23 cellular contexts compared by ENCODE assay signal in genomic region chr3:48600711-48601621, GRCh38. TPM values are rescaled to one million over a fixed set of nuclear protein-coding genes. Genes with fewer than 3 reads are reported as not detected.
A peak's percentile ranks its signal among the peaks of the same experiment; 100 is the strongest.
DNase-seq lines count a peak whose midpoint lies in the region; ATAC-seq and TF ChIP-seq lines count a peak whose summit lies in the region.
"Had no signal": no experiment of that assay in that cellular context is flagged by ENCODE, and none has a peak within 500 bp of the region (broad histone marks: within the 10 kb centered on the region; RNA-seq: fewer than 3 reads in every experiment).

No MANE protein-coding gene starts in this region.

- TF ChIP-seq CTCF in HEK293 (tag by site-specific recombination; IDR thresholded peaks at IDR 0.05), result no peak
- TF ChIP-seq CTCF in breast epithelium (IDR thresholded peaks at IDR 0.05), result no peak
- no peak for TF ChIP-seq CTCF in osteoblast (IDR thresholded peaks at IDR 0.05; ENCODE audit: extremely low read depth, low read depth, low read length)
- TF ChIP-seq CTCF in testis (IDR thresholded peaks at IDR 0.05), result no peak

- intact Hi-C loops in breast epithelium (cut with DNase I; ENCODE audit: low total_unique reads) (no loop called here), testis (cut with DNase I; ENCODE audit: low total_unique reads) (no loop called here)

- H2AFZ ChIP-seq in osteoblast (ENCODE audit: low read length), result no peak overlapping the region
- H2AFZ ChIP-seq: parathyroid adenoma had no signal

- peaks cover 4% of the 10 kb centered on the region in 2 donors for H3K27me3 Mint-ChIP-seq in T-cell

- 92 to 100% methylated on average over 6 to 19 of the region's 19 CpGs for WGBS in testis, 2 donors

- CTCF ChIA-PET in HEK293 (lab: Yijun Ruan, JAX) (interaction anchor here (0.7 kb wide), 1 partner anchor 10 kb away, joined by 3 read pairs; no protein-coding TSS in a partner anchor), T-cell (lab: Charles Lee) (no interaction called here)

- peaks cover 38% of the 10 kb centered on the region for H3K36me3 Mint-ChIP-seq in T-cell

- no peak for ATAC-seq in T-cell (replicated peaks in 1 of 4)
- ATAC-seq: effector memory CD8-positive, alpha-beta T cell had no signal

- H3K4me3 Mint-ChIP-seq in T-cell, result no peak overlapping the region
- H3K4me3 Mint-ChIP-seq: activated naive CD8-positive, alpha-beta T cell treated with anti-CD3 and anti-CD28 coated beads, Interleukin-2, amount 10 ng/mL, durations not matched to agents 7 days and 5 days; CD14-positive monocyte; effector memory CD8-positive, alpha-beta T cell; naive B cell had no signal

- peaks cover 27% of the 10 kb centered on the region for H4K20me1 ChIP-seq in osteoblast (ENCODE audit: insufficient read depth, low read length)

- peaks cover 17% of the 10 kb centered on the region for H3K79me2 ChIP-seq in osteoblast (ENCODE audit: insufficient read depth, low read length)
- H3K79me2 ChIP-seq: parathyroid adenoma had no signal

- H3K9me3 ChIP-seq in HEK293 (ENCODE audit: control insufficient read depth, insufficient read depth, low read depth, low read length) (no peaks in the 10 kb centered on the region), breast epithelium (no peaks in the 10 kb centered on the region), osteoblast (ENCODE audit: low read depth, low read length) (no peaks in the 10 kb centered on the region), testis (no peaks in the 10 kb centered on the region)

- H3K4me1 ChIP-seq in HEK293 (ENCODE audit: control insufficient read depth, insufficient read depth, low read length) (no peaks in the 10 kb centered on the region; the same call in 1 of the 2 replicates), breast epithelium (peaks cover 10 to 14% of the 10 kb centered on the region in 2 donors), osteoblast (ENCODE audit: insufficient read depth, low read length) (peaks cover 24% of the 10 kb centered on the region), testis (peaks cover 24% of the 10 kb centered on the region)
- H3K4me1 ChIP-seq: parathyroid adenoma had no signal

- no peaks in the 10 kb centered on the region for H3K9me3 Mint-ChIP-seq in T-cell
- H3K9me3 Mint-ChIP-seq: activated naive CD8-positive, alpha-beta T cell treated with anti-CD3 and anti-CD28 coated beads, Interleukin-2, amount 10 ng/mL, durations not matched to agents 7 days and 5 days; effector memory CD8-positive, alpha-beta T cell; naive B cell had no signal

- no peak overlapping the region for H3K4me3 ChIP-seq in HEK293 (ENCODE audit: low read depth, low read length)
- H3K4me3 ChIP-seq in breast epithelium, result no peak overlapping the region
- no peak overlapping the region for H3K4me3 ChIP-seq in osteoblast (ENCODE audit: insufficient read depth, low read length)
- no peak overlapping the region for H3K4me3 ChIP-seq in testis

- H3K4me1 Mint-ChIP-seq in T-cell, result peaks cover 0 to 4% (median 0%) of the 10 kb centered on the region in 3 donors
- H3K4me1 Mint-ChIP-seq: activated naive CD8-positive, alpha-beta T cell treated with anti-CD3 and anti-CD28 coated beads, Interleukin-2, amount 10 ng/mL, durations not matched to agents 7 days and 5 days had no signal

- H3K27me3 ChIP-seq in breast epithelium, result no peaks in the 10 kb centered on the region
- no peaks in the 10 kb centered on the region for H3K27me3 ChIP-seq in osteoblast (ENCODE audit: insufficient read depth, low read length)
- no peaks in the 10 kb centered on the region for H3K27me3 ChIP-seq in testis

- TF ChIP-seq POLR2A in breast epithelium (IDR thresholded peaks at IDR 0.05) (no peak), testis (IDR thresholded peaks at IDR 0.05) (no peak)

- H3K27ac Mint-ChIP-seq in T-cell, result no peak overlapping the region
- H3K27ac Mint-ChIP-seq: activated naive CD8-positive, alpha-beta T cell treated with anti-CD3 and anti-CD28 coated beads, Interleukin-2, amount 10 ng/mL, durations not matched to agents 7 days and 5 days; effector memory CD8-positive, alpha-beta T cell had no signal

- H3K36me3 ChIP-seq in HEK293 (ENCODE audit: control insufficient read depth in 2 of 2, insufficient read depth in 1 of 2, low read length in 2 of 2), result peaks cover 6 to 91% of the 10 kb centered on the region in 2 experiments; a peak in 2 of 3 replicates
- peaks cover 24% of the 10 kb centered on the region for H3K36me3 ChIP-seq in breast epithelium
- peaks cover 76% of the 10 kb centered on the region for H3K36me3 ChIP-seq in osteoblast (ENCODE audit: insufficient read depth, low read length)
- no peaks in the 10 kb centered on the region for H3K36me3 ChIP-seq in testis (ENCODE audit: low read depth, missing control alignments)

- no peak overlapping the region for H3K4me2 ChIP-seq in osteoblast (ENCODE audit: insufficient read depth, low read length)

- DNase-seq in breast epithelium (ENCODE audit: low spot score in 2 of 2) (no peak), osteoblast (ENCODE audit: insufficient read length, low spot score, missing footprints) (peak; percentile 51), testis (no peak), T-cell (no peak), NCI-H69 (lab: John Stamatoyannopoulos, UW) (no peak)
- DNase-seq: activated CD4-positive, alpha-beta T cell treated with anti-CD3 and anti-CD28 coated beads, Interleukin-2, amount 50 U/mL, for 48 hours; activated CD4-positive, CD25-positive, alpha-beta regulatory T cell; activated effector memory CD4-positive, alpha-beta T cell treated with Interleukin-2 at 50 U/mL for 16 hours; activated naive CD8-positive, alpha-beta T cell treated with anti-CD3 and anti-CD28 coated beads, Interleukin-2, amount 10 ng/mL, durations not matched to agents 7 days and 5 days; effector memory CD8-positive, alpha-beta T cell; Karpas-422; mesendoderm; naive B cell; NCI-H1092; NCI-H187 treated with DMSO at 0.1 percent for 48 hours; NCI-H226; NCI-H82; SHP77 had no signal

- H3K27ac ChIP-seq in HEK293 (ENCODE audit: extremely low read depth, low read depth, low read length) (no peak overlapping the region), breast epithelium (peak overlapping the region; percentile 91 to 94), osteoblast (ENCODE audit: low read depth, low read length) (no peak overlapping the region), testis (no peak overlapping the region)
- H3K27ac ChIP-seq: parathyroid adenoma had no signal

- POLR2A ChIA-PET in HEK293 (lab: Yijun Ruan, JAX), result interaction anchor here (1.0 kb wide), 1 partner anchor 23 kb away, joined by 5 read pairs; no protein-coding TSS in a partner anchor
- POLR2A ChIA-PET in T-cell (lab: Charles Lee), result interaction anchor here in 1 of 2 donors (0.6 kb wide), 1 partner anchor 430 kb away, joined by 6 read pairs; no protein-coding TSS in a partner anchor

TF ChIP-seq in HEK293, 187 proteins besides CTCF, POLR2A, EP300 and RAD21:
- 0 out of 2 replicates have a peak, but pooled peaks have one; percentile 10 for TF ChIP-seq ZNF600 (tag by site-specific recombination; IDR thresholded peaks at IDR 0.05)
- TF ChIP-seq ZNF555 (tag by site-specific recombination; conservative IDR thresholded peaks at IDR 0.05), result no peak
- no peak for TF ChIP-seq ZNF843 (tag by site-specific recombination; IDR thresholded peaks at IDR 0.05)
- no peak for TF ChIP-seq ZNF416 (tag by site-specific recombination; IDR thresholded peaks at IDR 0.05)
- 0 out of 2 replicates have a peak, but pooled peaks have one; percentile 18 for TF ChIP-seq GLIS2 (tag by site-specific recombination; IDR thresholded peaks at IDR 0.05)

RNA-seq across cellular contexts. Expression of gene COL7A1, which starts 5.8 kb away (rescaled TPM):
- total RNA-seq in breast epithelium (10 to 100 TPM in 2 of 3 donors, under 1 TPM in 1; 0.48 to 18.6 (median 12.5) TPM), osteoblast (12.7 and 21.4 TPM in 2 replicates), testis (10 to 100 TPM; 34.1 to 39.1 TPM), T-cell (1 to 10 TPM in 3 of 5 donors, under 1 TPM in 2; 0.33 to 2.3 (median 1.3) TPM)
- polyA plus RNA-seq in testis (ENCODE audit: insufficient read depth, low read depth, low replicate concordance), result 19.9 TPM

RNA-seq across cellular contexts. Expression of gene UQCRC1, which starts 8.5 kb away (rescaled TPM):
- total RNA-seq in breast epithelium, result 100 to 1,000 TPM; 163 to 230 (median 180) TPM
- total RNA-seq in osteoblast, result 299 and 308 TPM in 2 replicates
- total RNA-seq in testis, result 100 to 1,000 TPM; 282 to 287 TPM
- 281 TPM for polyA plus RNA-seq in testis (ENCODE audit: insufficient read depth, low read depth, low replicate concordance)
- 100 to 1,000 TPM in 2 of 5 donors, 10 to 100 TPM in 3; 93.0 to 109 (median 98.4) TPM for total RNA-seq in T-cell

RNA-seq across cellular contexts. Expression of gene TMEM89, which starts 20.6 kb away (rescaled TPM):
- total RNA-seq in breast epithelium, result not detected
- total RNA-seq in osteoblast, result 0.59 TPM in 1 of 2 replicates, not detected in the other
- total RNA-seq in testis, result 10 to 100 TPM in 1 of 2 donors, 1 to 10 TPM in 1; 8.7 to 14.8 TPM
- polyA plus RNA-seq in testis (ENCODE audit: insufficient read depth, low read depth, low replicate concordance), result 16.1 TPM
- total RNA-seq in T-cell, result under 1 TPM in 1 of 5 donors, not detected in 4; 0.39 TPM
- total RNA-seq: activated naive CD8-positive, alpha-beta T cell treated with anti-CD3 and anti-CD28 coated beads, Interleukin-2, amount 10 ng/mL, durations not matched to agents 7 days and 5 days; fibroblast of lung; HT1080 had no signal
- polyA plus RNA-seq: CD14-positive monocyte, fibroblast of lung had no signal

RNA-seq across cellular contexts. Expression of gene SLC26A6, which starts 34.3 kb away (rescaled TPM):
- 10 to 100 TPM; 12.6 to 21.6 (median 16.0) TPM for total RNA-seq in breast epithelium
- total RNA-seq in osteoblast, result 26.2 and 30.8 TPM in 2 replicates
- 10 to 100 TPM; 24.6 to 32.9 TPM for total RNA-seq in testis
- polyA plus RNA-seq in testis (ENCODE audit: insufficient read depth, low read depth, low replicate concordance), result 12.3 TPM
- 10 to 100 TPM; 16.2 to 36.4 (median 29.2) TPM for total RNA-seq in T-cell

RNA-seq across cellular contexts. Expression of gene UCN2, which starts 37.4 kb away (rescaled TPM):
- total RNA-seq in breast epithelium (under 1 TPM in 1 of 3 donors, not detected in 2; 0.44 TPM), osteoblast (0.29 and 0.72 TPM in 2 replicates), testis (1 to 10 TPM in 1 of 2 donors, under 1 TPM in 1; 0.87 to 1.2 TPM), T-cell (under 1 TPM in 1 of 5 donors, not detected in 4; 0.16 TPM)
- polyA plus RNA-seq in testis (ENCODE audit: insufficient read depth, low read depth, low replicate concordance), result 0.86 TPM
- total RNA-seq: activated naive CD8-positive, alpha-beta T cell treated with anti-CD3 and anti-CD28 coated beads, Interleukin-2, amount 10 ng/mL, durations not matched to agents 7 days and 5 days had no signal
- polyA plus RNA-seq: CD14-positive monocyte had no signal

Comparison
In these comparisons a context has a peak if more than half of its experiments do, and no peak if none do; other contexts are left out.
1. H3K27ac ChIP-seq: peak in breast epithelium (2 of 2); none in HEK293 (single experiment), osteoblast (single experiment) and testis (0 of 2).